23 cellular contexts compared by ENCODE assay signal in genomic region chr1:160131803-160132565, GRCh38. TPM values are rescaled to one million over a fixed set of nuclear protein-coding genes. Genes with fewer than 3 reads are reported as not detected.
DNase-seq lines count a peak whose midpoint lies in the region; ATAC-seq and TF ChIP-seq lines count a peak whose summit lies in the region.
"Had no signal": no experiment of that assay in that cellular context is flagged by ENCODE, and none has a peak within 500 bp of the region (broad histone marks: within the 10 kb centered on the region; RNA-seq: fewer than 3 reads in every experiment).

No MANE protein-coding gene starts in this region.

- no peaks in the 10 kb centered on the region for H3K9me3 ChIP-seq in heart right ventricle
- H3K9me3 ChIP-seq in tibial nerve: no peaks in the 10 kb centered on the region
- H3K9me3 ChIP-seq in mesenchymal stem cell (ENCODE audit: control insufficient read depth, low read length): no peaks in the 10 kb centered on the region
- H3K9me3 ChIP-seq: pancreas had no signal

- no peak overlapping the region for H3K23ac ChIP-seq in mesenchymal stem cell (ENCODE audit: low read length in 2 of 2)

- no peak overlapping the region for H3K14ac ChIP-seq in mesenchymal stem cell (ENCODE audit: low read length in 2 of 2)

- H3K27me3 ChIP-seq in heart right ventricle: no peaks in the 10 kb centered on the region
- no peaks in the 10 kb centered on the region for H3K27me3 ChIP-seq in rectal smooth muscle tissue (ENCODE audit: control insufficient read depth, insufficient read depth, low read length)
- H3K27me3 ChIP-seq in tibial nerve: no peaks in the 10 kb centered on the region
- H3K27me3 ChIP-seq in mesenchymal stem cell (ENCODE audit: control insufficient read depth in 1 of 2, insufficient read depth in 1 of 2, low read length in 2 of 2): peaks cover 31 to 57% of the 10 kb centered on the region in 2 experiments
- H3K27me3 ChIP-seq: cardiac muscle cell, pancreas had no signal

- H2BK12ac ChIP-seq in mesenchymal stem cell (ENCODE audit: low read length in 2 of 2): no peak overlapping the region

- H2AK5ac ChIP-seq in mesenchymal stem cell (ENCODE audit: low read length, severe bottlenecking): no peak overlapping the region

- peak; percentile 70 to 94 (median 86) for ATAC-seq in heart right ventricle
- ATAC-seq: naive thymus-derived CD4-positive, alpha-beta T cell had no signal

- H3K9ac ChIP-seq in rectal smooth muscle tissue (ENCODE audit: low read length): no peak overlapping the region
- no peak overlapping the region for H3K9ac ChIP-seq in mesenchymal stem cell (ENCODE audit: low read length)

- no peak overlapping the region for H2BK15ac ChIP-seq in mesenchymal stem cell (ENCODE audit: low read depth, poor library complexity, severe bottlenecking)

- DNase-seq in cerebellum (ENCODE audit: low spot score) (peak; percentile 41), heart right ventricle (peak; percentile 63 to 76), tibial nerve (ENCODE audit: low spot score in 2 of 2) (no peak), NCI-H1092 treated with DMSO at 0.1 percent for 48 hours (lab: John Stamatoyannopoulos, UW) (no peak), mesenchymal stem cell (no peak)
- DNase-seq in activated CD8-positive, alpha-beta memory T cell treated with anti-CD3 and anti-CD28 coated beads, Interleukin-2, amount 50 U/mL, for 48 hours: no peak
- DNase-seq in stimulated activated naive CD4-positive, alpha-beta T cell (lab: John Stamatoyannopoulos, UW): no peak
- DNase-seq: activated CD4-positive, alpha-beta T cell treated with anti-CD3 and anti-CD28 coated beads for 4 hours; activated effector memory CD4-positive, alpha-beta T cell treated with Interleukin-2 at 50 U/mL for 16 hours; DND-41; effector CD4-positive, alpha-beta T cell; immature natural killer cell; naive thymus-derived CD4-positive, alpha-beta T cell; NCI-H2029 treated with DMSO at 0.1 percent for 48 hours; NCI-H446 had no signal

- TF ChIP-seq EP300 in tibial nerve (IDR thresholded peaks at IDR 0.05): peak in 1 of 2 donors; percentile 94

- no peak overlapping the region for H3K4me2 ChIP-seq in mesenchymal stem cell (ENCODE audit: low read length, poor library complexity, severe bottlenecking)
- H3K4me2 ChIP-seq: smooth muscle cell had no signal

- TF ChIP-seq CTCF in heart right ventricle (IDR thresholded peaks at IDR 0.05): no peak
- TF ChIP-seq CTCF in tibial nerve (IDR thresholded peaks at IDR 0.05): no peak

- WGBS in heart right ventricle, 2 donors: 50 to 55% methylated on average over 8 of the region's 8 CpGs
- 55 to 56% methylated on average over 8 of the region's 8 CpGs for WGBS in tibial nerve, 2 donors
- 89% methylated on average over 7 of the region's 8 CpGs for WGBS in mesenchymal stem cell

- H3K27ac ChIP-seq in heart right ventricle (peak overlapping the region; percentile 14 to 88 (median 82)), rectal smooth muscle tissue (ENCODE audit: low read depth, low read length) (peak overlapping the region; percentile 21), tibial nerve (peak overlapping the region in 3 of 4 donors; percentile 24 to 81 (median 76)), mesenchymal stem cell (ENCODE audit: low read length, poor library complexity, severe bottlenecking) (no peak overlapping the region)
- H3K27ac ChIP-seq: cardiac muscle cell, HL-60, pancreas, RWPE1 had no signal

- no peaks in the 10 kb centered on the region for H3K79me1 ChIP-seq in mesenchymal stem cell (replicated peaks; ENCODE audit: low read length, poor library complexity, severe bottlenecking)

- H2BK5ac ChIP-seq in mesenchymal stem cell (ENCODE audit: low read depth, low read length, poor library complexity, severe bottlenecking): no peak overlapping the region

- no peak overlapping the region for H3K4ac ChIP-seq in mesenchymal stem cell (ENCODE audit: low read depth in 1 of 2, low read length in 2 of 2)

- no peak overlapping the region for H2BK120ac ChIP-seq in mesenchymal stem cell (ENCODE audit: low read depth, low read length)

- H2AFZ ChIP-seq in mesenchymal stem cell (ENCODE audit: low read depth, low read length): no peak overlapping the region

- no peak for TF ChIP-seq POLR2A in tibial nerve (IDR thresholded peaks at IDR 0.05)

- H3K4me3 ChIP-seq in heart right ventricle: no peak overlapping the region
- H3K4me3 ChIP-seq in rectal smooth muscle tissue (ENCODE audit: low read length): no peak overlapping the region
- no peak overlapping the region for H3K4me3 ChIP-seq in tibial nerve
- no peak overlapping the region for H3K4me3 ChIP-seq in mesenchymal stem cell (ENCODE audit: insufficient read depth in 1 of 2, low read depth in 1 of 2, low read length in 2 of 2)
- H3K4me3 ChIP-seq: cardiac muscle cell, pancreas, smooth muscle cell had no signal

- H4K8ac ChIP-seq in mesenchymal stem cell (ENCODE audit: low read length): no peak overlapping the region

- intact Hi-C loops in heart right ventricle (cut with DNase I): no loop called here

- no peak overlapping the region for H3K18ac ChIP-seq in mesenchymal stem cell (ENCODE audit: low read depth in 1 of 2, low read length in 2 of 2)

- H3K36me3 ChIP-seq in heart right ventricle: peaks cover 0 to 87% (median 4%) of the 10 kb centered on the region in 9 donors
- H3K36me3 ChIP-seq in rectal smooth muscle tissue (ENCODE audit: control insufficient read depth, insufficient read depth, low read length): peaks cover 28% of the 10 kb centered on the region
- H3K36me3 ChIP-seq in tibial nerve: peaks cover 0 to 84% (median 0%) of the 10 kb centered on the region in 3 donors
- no peaks in the 10 kb centered on the region for H3K36me3 ChIP-seq in mesenchymal stem cell (ENCODE audit: control insufficient read depth in 1 of 2, insufficient read depth in 2 of 2, low read depth in 1 of 2, low read length in 2 of 2)
- H3K36me3 ChIP-seq: pancreas had no signal

- no peak overlapping the region for H4K91ac ChIP-seq in mesenchymal stem cell (ENCODE audit: low read length)

- H3K4me1 ChIP-seq in heart right ventricle: peaks cover 0 to 65% (median 35%) of the 10 kb centered on the region in 9 donors
- no peaks in the 10 kb centered on the region for H3K4me1 ChIP-seq in rectal smooth muscle tissue (ENCODE audit: control insufficient read depth, insufficient read depth, low read length)
- H3K4me1 ChIP-seq in tibial nerve: peaks cover 0 to 49% (median 15%) of the 10 kb centered on the region in 4 donors
- H3K4me1 ChIP-seq in mesenchymal stem cell (ENCODE audit: control insufficient read depth, insufficient read depth, low read depth, low read length): peaks cover 9% of the 10 kb centered on the region
- H3K4me1 ChIP-seq: pancreas had no signal

RNA-seq across cellular contexts. Expression of gene ATP1A2, which starts 16.4 kb away (rescaled TPM):
- total RNA-seq in cerebellum: 118 TPM
- total RNA-seq in heart right ventricle: 100 to 1,000 TPM; 108 to 342 (median 207) TPM
- 10 to 100 TPM; 14.2 to 83.8 TPM for polyA plus RNA-seq in heart right ventricle
- total RNA-seq in tibial nerve: 100 to 1,000 TPM; 173 to 211 (median 201) TPM
- polyA plus RNA-seq in mesenchymal stem cell (2013, experiment 1 of 2): 0.07 TPM
- polyA plus RNA-seq in mesenchymal stem cell (2013, experiment 2 of 2): 0.05 TPM
- total RNA-seq: lung microvascular endothelial cell; naive thymus-derived CD4-positive, alpha-beta T cell; smooth muscle cell had no signal
- polyA plus RNA-seq: immature natural killer cell; naive thymus-derived CD4-positive, alpha-beta T cell; smooth muscle cell had no signal

RNA-seq across cellular contexts. Expression of gene ATP1A4, which starts 19.4 kb away (rescaled TPM):
- 0.64 TPM for total RNA-seq in cerebellum
- total RNA-seq in heart right ventricle: 1 to 10 TPM in 1 of 10 donors, under 1 TPM in 4, not detected in 5; 0.14 to 1.5 (median 0.50) TPM
- under 1 TPM; 0.04 to 0.29 TPM for polyA plus RNA-seq in heart right ventricle
- total RNA-seq in tibial nerve: 1 to 10 TPM in 3 of 4 donors, under 1 TPM in 1; 0.90 to 5.0 (median 2.1) TPM
- polyA plus RNA-seq in mesenchymal stem cell (2013, experiment 1 of 2): not detected
- not detected for polyA plus RNA-seq in mesenchymal stem cell (2013, experiment 2 of 2)
- total RNA-seq: fibroblast of lung, lung microvascular endothelial cell, pancreas, smooth muscle cell had no signal
- polyA plus RNA-seq: fibroblast of lung; immature natural killer cell; naive thymus-derived CD4-positive, alpha-beta T cell; pancreas; smooth muscle cell had no signal

RNA-seq across cellular contexts. Expression of gene IGSF8, which starts 33.6 kb away (rescaled TPM):
- total RNA-seq in cerebellum: 24.0 TPM
- total RNA-seq in heart right ventricle: 10 to 100 TPM; 17.0 to 42.2 (median 20.6) TPM
- polyA plus RNA-seq in heart right ventricle: 10 to 100 TPM; 13.4 to 27.1 TPM
- total RNA-seq in tibial nerve: 10 to 100 TPM; 42.6 to 73.9 (median 50.7) TPM
- polyA plus RNA-seq in mesenchymal stem cell (2013, experiment 1 of 2): 10.7 TPM
- polyA plus RNA-seq in mesenchymal stem cell (2013, experiment 2 of 2): 10.8 TPM

RNA-seq across cellular contexts. Expression of gene KCNJ9, which starts 50.6 kb away (rescaled TPM):
- total RNA-seq in cerebellum (12.0 TPM), heart right ventricle (under 1 TPM in 3 of 10 donors, not detected in 7; 0.06 to 0.09 (median 0.07) TPM), tibial nerve (under 1 TPM in 1 of 4 donors, not detected in 3; 0.60 TPM)
- under 1 TPM in 1 of 2 donors, not detected in 1; 0.01 TPM for polyA plus RNA-seq in heart right ventricle
- polyA plus RNA-seq in mesenchymal stem cell (2013, experiment 1 of 2): not detected
- not detected for polyA plus RNA-seq in mesenchymal stem cell (2013, experiment 2 of 2)
- total RNA-seq: lung microvascular endothelial cell; naive thymus-derived CD4-positive, alpha-beta T cell; pancreas; smooth muscle cell had no signal
- polyA plus RNA-seq: fibroblast of lung, immature natural killer cell, smooth muscle cell had no signal

RNA-seq across cellular contexts. Expression of gene CASQ1, which starts 58.4 kb away (rescaled TPM):
- 1.3 TPM for total RNA-seq in cerebellum
- total RNA-seq in heart right ventricle: 10 to 100 TPM; 17.5 to 68.9 (median 45.4) TPM
- polyA plus RNA-seq in heart right ventricle: 10 to 100 TPM; 27.4 to 39.3 TPM
- 1 to 10 TPM in 1 of 4 donors, under 1 TPM in 1, not detected in 2; 0.98 to 1.7 TPM for total RNA-seq in tibial nerve
- polyA plus RNA-seq in mesenchymal stem cell (2013, experiment 1 of 2): not detected
- not detected for polyA plus RNA-seq in mesenchymal stem cell (2013, experiment 2 of 2)
- total RNA-seq: lung microvascular endothelial cell, pancreas had no signal
- polyA plus RNA-seq: immature natural killer cell; naive thymus-derived CD4-positive, alpha-beta T cell; smooth muscle cell had no signal

Comparison
In these comparisons a context has a peak if more than half of its experiments do, and no peak if none do; other contexts are left out.
1. DNase-seq: peak in cerebellum (single experiment) and heart right ventricle (2 of 2); none in tibial nerve (0 of 2), activated CD8-positive, alpha-beta memory T cell treated with anti-CD3 and anti-CD28 coated beads, Interleukin-2, amount 50 U/mL, for 48 hours (single experiment), stimulated activated naive CD4-positive, alpha-beta T cell (0 of 6), NCI-H1092 treated with DMSO at 0.1 percent for 48 hours (single experiment) and mesenchymal stem cell (single experiment).